16 cellular contexts compared by ENCODE assay signal in the genomic region with DNA sequence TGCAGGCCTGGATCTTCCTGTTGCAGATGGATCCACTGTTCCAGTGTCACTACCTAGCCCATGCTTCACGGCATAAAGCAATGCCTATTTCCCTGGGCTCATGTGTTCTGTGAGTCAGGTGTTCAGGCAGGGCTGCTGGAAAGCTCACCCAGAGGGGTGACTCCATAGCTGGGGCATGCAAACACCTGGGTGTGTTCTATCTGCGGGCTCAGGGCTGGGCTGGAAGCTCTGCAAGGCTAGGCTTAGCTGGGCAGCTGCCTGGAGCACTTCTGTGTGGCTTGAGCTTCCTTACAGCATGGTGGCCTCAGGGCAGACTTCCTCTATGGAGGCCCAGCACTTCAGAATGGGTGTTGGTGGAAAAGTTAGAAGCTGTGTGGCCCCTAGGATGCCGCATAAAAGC.
DNase-seq lines count a peak whose midpoint lies in the region; ATAC-seq and TF ChIP-seq lines count a peak whose summit lies in the region.
"Had no signal": no experiment of that assay in that cellular context is flagged by ENCODE, and none has a peak within 500 bp of the region (broad histone marks: within the 10 kb centered on the region; RNA-seq: fewer than 3 reads in every experiment).

No MANE protein-coding gene starts in this region.

- no peaks in the 10 kb centered on the region for H3K9me3 Mint-ChIP-seq in activated CD8-positive, alpha-beta memory T cell treated with anti-CD3 and anti-CD28 coated beads, Interleukin-2, amount 10 ng/mL, durations not matched to agents 7 days and 5 days (ENCODE audit: low read depth)
- no peaks in the 10 kb centered on the region for H3K9me3 Mint-ChIP-seq in natural killer cell
- H3K9me3 Mint-ChIP-seq: GM23338 had no signal

- H3K4me3 ChIP-seq in MM.1S (ENCODE audit: low read length) (no peak overlapping the region), mammary epithelial cell (replicated peaks in 1 of 3; ENCODE audit: insufficient read depth in 1 of 3, low read depth in 2 of 3, low read length in 3 of 3) (no peak overlapping the region)
- H3K4me3 ChIP-seq: dorsolateral prefrontal cortex, GM23338, MG63 had no signal

- TF ChIP-seq CTCF in MM.1S (IDR thresholded peaks at IDR 0.05; ENCODE audit: low read length) (no peak), mammary epithelial cell (conservative IDR thresholded peaks at IDR 0.05 in 1 of 2, IDR thresholded peaks at IDR 0.05 in 1 of 2; ENCODE audit: extremely low read depth in 1 of 2, insufficient read depth in 1 of 2, low read depth in 1 of 2, low read length in 2 of 2) (no peak), natural killer cell (IDR thresholded peaks at IDR 0.05) (no peak)

- H3K4me2 ChIP-seq in MM.1S (ENCODE audit: low read depth, low read length) (peak overlapping the region; percentile 68), mammary epithelial cell (ENCODE audit: insufficient read depth, low read depth, low read length) (no peak overlapping the region)
- H3K4me2 ChIP-seq: GM23338 had no signal

- H3K79me2 ChIP-seq in MM.1S (ENCODE audit: low read length) (no peaks in the 10 kb centered on the region), mammary epithelial cell (ENCODE audit: insufficient read depth, low read length) (no peaks in the 10 kb centered on the region)

- peak overlapping the region; percentile 81 for H3K27ac ChIP-seq in MM.1S (ENCODE audit: low read length)
- H3K27ac ChIP-seq in mammary epithelial cell (ENCODE audit: insufficient read depth, low read depth, low read length) = no peak overlapping the region
- H3K27ac ChIP-seq: dorsolateral prefrontal cortex had no signal

- H4K20me1 ChIP-seq in MM.1S (ENCODE audit: insufficient read depth, low read length) (no peaks in the 10 kb centered on the region), mammary epithelial cell (ENCODE audit: insufficient read depth, low read length) (no peaks in the 10 kb centered on the region)

- no peak for DNase-seq in activated CD8-positive, alpha-beta memory T cell treated with anti-CD3 and anti-CD28 coated beads, Interleukin-2, amount 10 ng/mL, durations not matched to agents 7 days and 5 days
- DNase-seq in activated CD8-positive, alpha-beta memory T cell treated with anti-CD3 and anti-CD28 coated beads for 24 hours = no peak
- no peak for DNase-seq in MM.1S
- DNase-seq in mammary epithelial cell = peak; percentile 88
- no peak for DNase-seq in natural killer cell
- no peak for DNase-seq in HEK293T (ENCODE audit: extremely low spot score)
- no peak for DNase-seq in COLO829 (ENCODE audit: low spot score)
- DNase-seq: ACHN; COR-L47; dorsolateral prefrontal cortex; MG63; NCI-H187 treated with DMSO at 0.1 percent for 48 hours; stimulated activated CD4-positive, alpha-beta T cell treated with anti-CD3 and anti-CD28 coated beads, Interleukin-1b, Interleukin-23, amount 100 ng/mL, for 48 hours had no signal

- dilution Hi-C loops in mammary epithelial cell (cut with HindIII; ENCODE audit: low sequenced_read_pairs) = no loop called here

- H3K4me1 Mint-ChIP-seq in activated CD8-positive, alpha-beta memory T cell treated with anti-CD3 and anti-CD28 coated beads, Interleukin-2, amount 10 ng/mL, durations not matched to agents 7 days and 5 days = peaks cover 78% of the 10 kb centered on the region
- peaks cover 22 to 31% of the 10 kb centered on the region in 2 donors for H3K4me1 Mint-ChIP-seq in natural killer cell

- H3K9ac ChIP-seq in MM.1S (ENCODE audit: low read length) (peak overlapping the region; percentile 28; the same call in 1 of the 2 replicates), mammary epithelial cell (ENCODE audit: insufficient read depth, low read length) (no peak overlapping the region)

- no peaks in the 10 kb centered on the region for H3K27me3 Mint-ChIP-seq in activated CD8-positive, alpha-beta memory T cell treated with anti-CD3 and anti-CD28 coated beads, Interleukin-2, amount 10 ng/mL, durations not matched to agents 7 days and 5 days
- H3K27me3 Mint-ChIP-seq in natural killer cell (ENCODE audit: low read depth in 2 of 2) = peaks cover under 1 to 2% of the 10 kb centered on the region in 2 donors

- CTCF ChIA-PET in activated CD8-positive, alpha-beta memory T cell treated with anti-CD3 and anti-CD28 coated beads, Interleukin-2, amount 10 ng/mL, durations not matched to agents 7 days and 5 days (lab: Charles Lee) = interaction anchor here (1.3 to 5.8 kb wide), 5 partner anchors 26 to 141 kb away, joined by 4 to 34 read pairs (median 8); a partner anchor contains a TSS
- CTCF ChIA-PET in mammary epithelial cell (lab: Charles Lee; ENCODE audit: low non-redundant PET) (no interaction called here), HEK293T (lab: Yijun Ruan, JAX) (no interaction called here)

- 33% methylated on average over 3 of the region's 3 CpGs for WGBS in mammary epithelial cell (ENCODE audit: low coverage, missing lambda C conversion rate)

- H3K27ac Mint-ChIP-seq in activated CD8-positive, alpha-beta memory T cell treated with anti-CD3 and anti-CD28 coated beads, Interleukin-2, amount 10 ng/mL, durations not matched to agents 7 days and 5 days = peak overlapping the region; percentile 93
- H3K27ac Mint-ChIP-seq in natural killer cell = peak overlapping the region in 1 of 2 donors; percentile 84
- H3K27ac Mint-ChIP-seq: GM23338 had no signal

- H2AFZ ChIP-seq in MM.1S (ENCODE audit: low read length) (no peak overlapping the region), mammary epithelial cell (ENCODE audit: low read depth, low read length) (peak overlapping the region; percentile 7)
- H2AFZ ChIP-seq: GM23338 had no signal

- POLR2A ChIA-PET in HEK293T (lab: Yijun Ruan, JAX) = interaction anchor here (1.2 kb wide), 1 partner anchor 140 kb away, joined by 3 read pairs; a partner anchor contains a TSS

- BruUV-seq in mammary epithelial cell (replicated peaks; lab: Mats Ljungman, UMichigan) = no TSS peak

- H3K4me1 ChIP-seq in MM.1S (ENCODE audit: low read length) = peaks cover 36% of the 10 kb centered on the region
- peaks cover 8% of the 10 kb centered on the region for H3K4me1 ChIP-seq in mammary epithelial cell (ENCODE audit: insufficient read depth, low read length)

- H3K4me3 Mint-ChIP-seq in activated CD8-positive, alpha-beta memory T cell treated with anti-CD3 and anti-CD28 coated beads, Interleukin-2, amount 10 ng/mL, durations not matched to agents 7 days and 5 days = peak overlapping the region; percentile 60
- H3K4me3 Mint-ChIP-seq in natural killer cell = peak overlapping the region; percentile 9
- H3K4me3 Mint-ChIP-seq: GM23338 had no signal

- no peaks in the 10 kb centered on the region for H3K36me3 Mint-ChIP-seq in activated CD8-positive, alpha-beta memory T cell treated with anti-CD3 and anti-CD28 coated beads, Interleukin-2, amount 10 ng/mL, durations not matched to agents 7 days and 5 days
- no peaks in the 10 kb centered on the region for H3K36me3 Mint-ChIP-seq in natural killer cell

- H3K27me3 ChIP-seq in MM.1S (replicated peaks; ENCODE audit: insufficient read depth, low read length) (no peaks in the 10 kb centered on the region), mammary epithelial cell (ENCODE audit: insufficient read depth, low read length) (no peaks in the 10 kb centered on the region)
- H3K27me3 ChIP-seq: MG63 had no signal

- intact Hi-C loops in mammary epithelial cell (cut with micrococcal nuclease) (no loop called here), natural killer cell (cut with micrococcal nuclease) (no loop called here)

- H3K9me3 ChIP-seq in MM.1S (replicated peaks; ENCODE audit: insufficient read depth, low read length) = no peaks in the 10 kb centered on the region
- peaks cover 11% of the 10 kb centered on the region for H3K9me3 ChIP-seq in mammary epithelial cell (replicated peaks; ENCODE audit: insufficient read depth, low read length)
- H3K9me3 ChIP-seq: MG63 had no signal

- H3K36me3 ChIP-seq in MM.1S (replicated peaks; ENCODE audit: insufficient read depth, low read length) = no peaks in the 10 kb centered on the region
- H3K36me3 ChIP-seq in mammary epithelial cell (ENCODE audit: insufficient read depth, low read length) = no peaks in the 10 kb centered on the region
- H3K36me3 ChIP-seq: MG63 had no signal

- H3F3A ChIP-seq in MM.1S (ENCODE audit: insufficient read depth, low read length) = peaks cover 27% of the 10 kb centered on the region

- H3K9me2 ChIP-seq in MM.1S (replicated peaks; ENCODE audit: insufficient read depth, low read length) = no peaks in the 10 kb centered on the region

- ATAC-seq in activated CD8-positive, alpha-beta memory T cell treated with anti-CD3 and anti-CD28 coated beads, Interleukin-2, amount 10 ng/mL, durations not matched to agents 7 days and 5 days = no peak
- ATAC-seq in natural killer cell (no peak), HG03460 (IDR thresholded peaks at IDR 0.05; ENCODE audit: unreplicated experiment) (no peak)
- ATAC-seq: sciatic nerve had no signal

- in situ Hi-C loops in mammary epithelial cell (cut with MboI; ENCODE audit: low sequenced_read_pairs in 2 of 2) = no loop called here

TF ChIP-seq in HEK293T, 16 proteins besides CTCF, POLR2A, EP300 and RAD21:
- TF ChIP-seq SUZ12 (IDR thresholded peaks at IDR 0.05) (no peak), LEF1 (IDR thresholded peaks at IDR 0.05; ENCODE audit: borderline replicate concordance) (no peak), L3MBTL2 (conservative IDR thresholded peaks at IDR 0.05) (no peak)
TF ChIP-seq in HEK293T: peak in this region for 0.
